Comparison of ENCODE assay signal across 16 cellular contexts in genomic region chr14:49203676-49204075, GRCh38.
A peak's percentile ranks its signal among the peaks of the same experiment; 100 is the strongest.
DNase-seq lines count a peak whose midpoint lies in the region; ATAC-seq, FAIRE-seq and TF ChIP-seq lines count a peak whose summit lies in the region.
"Had no signal": no experiment of that assay in that cellular context is flagged by ENCODE, and none has a peak within 500 bp of the region (broad histone marks: within the 10 kb centered on the region; RNA-seq: fewer than 3 reads in every experiment).

No MANE protein-coding gene starts in this region.

- H3K4me1 ChIP-seq in MM.1S (ENCODE audit: low read length), result peaks cover 31% of the 10 kb centered on the region
- H3K4me1 ChIP-seq: HAP-1 had no signal

- H3F3A ChIP-seq in MM.1S (ENCODE audit: insufficient read depth, low read length), result peaks cover 13% of the 10 kb centered on the region

- H3K4me3 Mint-ChIP-seq in stimulated activated memory B cell treated with anti-CD40 and anti-IgM and Interleukin-4, amounts not matched to agents 10 μg/mL and 1 μg/mL and 100 μg/mL, for 72 hours, result no peak overlapping the region
- H3K4me3 Mint-ChIP-seq: B cell; CD4-positive, alpha-beta T cell; IgD-negative memory B cell had no signal

- H3K27ac ChIP-seq in MM.1S (ENCODE audit: low read length), result peak overlapping the region; percentile 67; the same call in 1 of the 2 replicates

- FAIRE-seq in RCC 7860 (lab: Jason Lieb, UNC), result no peak
- FAIRE-seq: GM12892 had no signal

- H3K4me1 Mint-ChIP-seq in stimulated activated memory B cell treated with anti-CD40 and anti-IgM and Interleukin-4, amounts not matched to agents 10 μg/mL and 1 μg/mL and 100 μg/mL, for 72 hours, result no peaks in the 10 kb centered on the region
- H3K4me1 Mint-ChIP-seq: B cell had no signal

- peak overlapping the region; percentile 8; the same call in 1 of the 2 replicates for H3K4me2 ChIP-seq in MM.1S (ENCODE audit: low read depth, low read length)

- peak; percentile 72 for ATAC-seq in GM19463 (IDR thresholded peaks at IDR 0.05; ENCODE audit: unreplicated experiment)
- peak; percentile 21 for ATAC-seq in stimulated activated memory B cell treated with anti-CD40 and anti-IgM and Interleukin-4, amounts not matched to agents 10 μg/mL and 1 μg/mL and 100 μg/mL, for 72 hours
- no peak for ATAC-seq in HG03045 (IDR thresholded peaks at IDR 0.05; ENCODE audit: unreplicated experiment)

- no peaks in the 10 kb centered on the region for H4K20me1 ChIP-seq in MM.1S (ENCODE audit: insufficient read depth, low read length)

- H3K9me2 ChIP-seq in MM.1S (replicated peaks; ENCODE audit: insufficient read depth, low read length), result no peaks in the 10 kb centered on the region

- no peaks in the 10 kb centered on the region for H3K9me3 Mint-ChIP-seq in stimulated activated memory B cell treated with anti-CD40 and anti-IgM and Interleukin-4, amounts not matched to agents 10 μg/mL and 1 μg/mL and 100 μg/mL, for 72 hours
- H3K9me3 Mint-ChIP-seq: CD4-positive, alpha-beta T cell; IgD-negative memory B cell had no signal

- no peaks in the 10 kb centered on the region for H3K36me3 Mint-ChIP-seq in stimulated activated memory B cell treated with anti-CD40 and anti-IgM and Interleukin-4, amounts not matched to agents 10 μg/mL and 1 μg/mL and 100 μg/mL, for 72 hours

- DNase-seq in GM12865 (ENCODE audit: low read depth) (peak; percentile 28), MM.1S (peak; percentile 83), RCC 7860 (ENCODE audit: low spot score) (no peak), NCI-H1105 treated with DMSO at 0.1 percent for 48 hours (lab: John Stamatoyannopoulos, UW) (no peak)
- DNase-seq: C1 segment of cervical spinal cord; CD4-positive, alpha-beta T cell; DMS79; GOT3; KG1 had no signal

- H3K4me3 ChIP-seq in GM12865 (ENCODE audit: low read depth, low read length) (no peak overlapping the region), MM.1S (ENCODE audit: low read length) (no peak overlapping the region)
- H3K4me3 ChIP-seq: HAP-1 had no signal

- H3K9me3 ChIP-seq in MM.1S (replicated peaks; ENCODE audit: insufficient read depth, low read length), result no peaks in the 10 kb centered on the region
- H3K9me3 ChIP-seq: HAP-1 had no signal

- no peak overlapping the region for H2AFZ ChIP-seq in MM.1S (ENCODE audit: low read length)

- no peaks in the 10 kb centered on the region for H3K79me2 ChIP-seq in MM.1S (ENCODE audit: low read length)

- no peak overlapping the region for H3K27ac Mint-ChIP-seq in stimulated activated memory B cell treated with anti-CD40 and anti-IgM and Interleukin-4, amounts not matched to agents 10 μg/mL and 1 μg/mL and 100 μg/mL, for 72 hours
- H3K27ac Mint-ChIP-seq: B cell; CD4-positive, alpha-beta T cell; IgD-negative memory B cell had no signal

- TF ChIP-seq CTCF in GM12865 (IDR thresholded peaks at IDR 0.05; ENCODE audit: insufficient read depth, low read depth, low read length, missing control alignments) (no peak), MM.1S (IDR thresholded peaks at IDR 0.05; ENCODE audit: low read length) (no peak)

- no peak overlapping the region for H3K9ac ChIP-seq in MM.1S (ENCODE audit: low read length)

- H3K27me3 Mint-ChIP-seq in stimulated activated memory B cell treated with anti-CD40 and anti-IgM and Interleukin-4, amounts not matched to agents 10 μg/mL and 1 μg/mL and 100 μg/mL, for 72 hours, result no peaks in the 10 kb centered on the region
- H3K27me3 Mint-ChIP-seq: IgD-negative memory B cell had no signal

- H3K36me3 ChIP-seq in MM.1S (replicated peaks; ENCODE audit: insufficient read depth, low read length), result no peaks in the 10 kb centered on the region
- H3K36me3 ChIP-seq: HAP-1 had no signal

- H3K27me3 ChIP-seq in MM.1S (replicated peaks; ENCODE audit: insufficient read depth, low read length), result no peaks in the 10 kb centered on the region

Comparison
In these comparisons a context has a peak if more than half of its experiments do, and no peak if none do; other contexts are left out.
1. DNase-seq: peak in GM12865 (single experiment) and MM.1S (single experiment); none in RCC 7860 (single experiment) and NCI-H1105 treated with DMSO at 0.1 percent for 48 hours (single experiment).